In the genomic region with DNA sequence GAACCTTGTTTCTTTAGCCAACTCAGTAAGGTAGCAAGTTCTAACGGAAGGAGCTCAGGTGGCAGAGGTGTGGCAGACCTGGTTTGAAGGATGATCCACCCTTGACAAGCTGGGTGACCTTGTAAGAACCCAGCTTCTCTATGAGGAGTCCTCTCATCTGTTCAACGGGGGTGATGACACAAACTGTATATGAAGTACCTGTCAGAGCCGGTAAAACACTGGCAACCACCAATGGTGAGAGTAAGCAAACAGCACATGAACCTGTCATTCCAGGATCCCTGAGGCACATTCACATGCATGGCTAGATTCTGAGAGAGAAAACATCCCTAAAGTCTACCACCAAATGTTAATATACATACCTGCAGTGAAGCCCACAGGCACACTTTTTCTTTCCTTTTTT, we compare ENCODE assay signal across 12 cellular contexts. TPM values are rescaled to one million over a fixed set of nuclear protein-coding genes. Genes with fewer than 3 reads are reported as not detected.
DNase-seq lines count a peak whose midpoint lies in the region; ATAC-seq, FAIRE-seq and TF ChIP-seq lines count a peak whose summit lies in the region.
"Had no signal": no experiment of that assay in that cellular context is flagged by ENCODE, and none has a peak within 500 bp of the region (broad histone marks: within the 10 kb centered on the region; RNA-seq: fewer than 3 reads in every experiment).

No MANE protein-coding gene starts in this region.

- H3K9ac ChIP-seq in BLaER1 treated with 17β-estradiol and CSF1 and Interleukin-3, amounts not matched to agents 10 nM and 100 nM = peak overlapping the region in 5 of 11 experiments; percentile 16 to 91 (median 37); a peak in 3 of 22 replicates
- H3K9ac ChIP-seq in kidney (ENCODE audit: low read length in 2 of 2) = no peak overlapping the region
- H3K9ac ChIP-seq in mesenchymal stem cell (ENCODE audit: low read length) = no peak overlapping the region

- no peak overlapping the region for H3K27ac Mint-ChIP-seq in activated T-helper 2 cell treated with anti-CD3 and anti-CD28 coated beads, Interferon-gamma antibody, Interleukin-2, Interleukin-4, amounts not matched to agents 10 μg/mL and 5 μg/mL and 100 μg/mL, durations not matched to agents 14 hours and 24 hours and 36 hours

- no peak overlapping the region for H4K8ac ChIP-seq in mesenchymal stem cell (ENCODE audit: low read length)

- peak overlapping the region; percentile 86 to 99 (median 97); a peak in 17 of 22 replicates for H3K4me2 ChIP-seq in BLaER1 treated with 17β-estradiol and CSF1 and Interleukin-3, amounts not matched to agents 10 nM and 100 nM
- H3K4me2 ChIP-seq in mesenchymal stem cell (ENCODE audit: low read length, poor library complexity, severe bottlenecking) = no peak overlapping the region

- H3K4me3 Mint-ChIP-seq in activated T-helper 2 cell treated with anti-CD3 and anti-CD28 coated beads, Interferon-gamma antibody, Interleukin-2, Interleukin-4, amounts not matched to agents 10 μg/mL and 5 μg/mL and 100 μg/mL, durations not matched to agents 14 hours and 24 hours and 36 hours (ENCODE audit: low read depth) = peak overlapping the region; percentile 67

- peaks cover 25 to 42% (median 28%) of the 10 kb centered on the region in 10 experiments for H3K4me1 ChIP-seq in BLaER1 treated with 17β-estradiol and CSF1 and Interleukin-3, amounts not matched to agents 10 nM and 100 nM
- no peaks in the 10 kb centered on the region for H3K4me1 ChIP-seq in HEK293 (ENCODE audit: control insufficient read depth, insufficient read depth, low read length)
- peaks cover 0 to 26% (median 4%) of the 10 kb centered on the region in 4 donors for H3K4me1 ChIP-seq in Peyer's patch
- peaks cover 3 to 11% of the 10 kb centered on the region in 2 donors for H3K4me1 ChIP-seq in kidney (ENCODE audit: control insufficient read depth in 1 of 2, insufficient read depth in 1 of 2, low read depth in 1 of 2, low read length in 2 of 2)
- peaks cover 9% of the 10 kb centered on the region for H3K4me1 ChIP-seq in mesenchymal stem cell (ENCODE audit: control insufficient read depth, insufficient read depth, low read depth, low read length)

- H3K27me3 ChIP-seq in BLaER1 treated with 17β-estradiol and CSF1 and Interleukin-3, amounts not matched to agents 10 nM and 100 nM = no peaks in the 10 kb centered on the region
- H3K27me3 ChIP-seq in Peyer's patch (no peaks in the 10 kb centered on the region), mesenchymal stem cell (ENCODE audit: control insufficient read depth in 1 of 2, insufficient read depth in 1 of 2, low read length in 2 of 2) (no peaks in the 10 kb centered on the region)

- POLR2A ChIA-PET in HEK293 (lab: Yijun Ruan, JAX) = no interaction called here

- H2BK120ac ChIP-seq in mesenchymal stem cell (ENCODE audit: low read depth, low read length) = no peak overlapping the region

- peaks cover 19% of the 10 kb centered on the region for H3K4me1 Mint-ChIP-seq in activated T-helper 2 cell treated with anti-CD3 and anti-CD28 coated beads, Interferon-gamma antibody, Interleukin-2, Interleukin-4, amounts not matched to agents 10 μg/mL and 5 μg/mL and 100 μg/mL, durations not matched to agents 14 hours and 24 hours and 36 hours (ENCODE audit: low read depth)

- no peak overlapping the region for H2BK15ac ChIP-seq in mesenchymal stem cell (ENCODE audit: low read depth, poor library complexity, severe bottlenecking)

- no peaks in the 10 kb centered on the region for H3K27me3 Mint-ChIP-seq in activated T-helper 2 cell treated with anti-CD3 and anti-CD28 coated beads, Interferon-gamma antibody, Interleukin-2, Interleukin-4, amounts not matched to agents 10 μg/mL and 5 μg/mL and 100 μg/mL, durations not matched to agents 14 hours and 24 hours and 36 hours (ENCODE audit: low read depth)

- H4K91ac ChIP-seq in mesenchymal stem cell (ENCODE audit: low read length) = no peak overlapping the region

- no peak for DNase-seq in activated T-helper 2 cell treated with anti-CD3 and anti-CD28 coated beads, Interferon-gamma antibody, Interleukin-2, Interleukin-4, amounts not matched to agents 10 μg/mL and 5 μg/mL and 100 μg/mL, durations not matched to agents 14 hours and 24 hours and 36 hours (ENCODE audit: low spot score)
- DNase-seq in lower leg skin (ENCODE audit: low spot score in 2 of 2) = peak; percentile 31 to 68
- no peak for DNase-seq in Peyer's patch
- DNase-seq in kidney = no peak
- DNase-seq in mesenchymal stem cell = no peak
- DNase-seq: activated gamma-delta T cell, Kasumi-1, NCI-H2171 had no signal

- 52 to 67% methylated on average over 3 of the region's 3 CpGs for WGBS in lower leg skin, 2 donors
- 95% methylated on average over 3 of the region's 3 CpGs for WGBS in mesenchymal stem cell

- ATAC-seq in GM18909 (IDR thresholded peaks at IDR 0.05; ENCODE audit: poor library complexity, unreplicated experiment) = no peak

- no peak overlapping the region for H2AFZ ChIP-seq in mesenchymal stem cell (ENCODE audit: low read depth, low read length)

- H3K14ac ChIP-seq in mesenchymal stem cell (ENCODE audit: low read length in 2 of 2) = no peak overlapping the region

- no peak overlapping the region for H3K27ac ChIP-seq in BLaER1 treated with 17β-estradiol and CSF1 and Interleukin-3, amounts not matched to agents 10 nM and 100 nM
- no peak overlapping the region for H3K27ac ChIP-seq in HEK293 (ENCODE audit: extremely low read depth, low read depth, low read length)
- H3K27ac ChIP-seq in Peyer's patch = no peak overlapping the region
- no peak overlapping the region for H3K27ac ChIP-seq in kidney (ENCODE audit: low read depth in 2 of 2, low read length in 2 of 2)
- no peak overlapping the region for H3K27ac ChIP-seq in mesenchymal stem cell (ENCODE audit: low read length, poor library complexity, severe bottlenecking)

- peaks cover 10 to 67% (median 42%) of the 10 kb centered on the region in 11 experiments; a peak in 19 of 22 replicates for H4K20me1 ChIP-seq in BLaER1 treated with 17β-estradiol and CSF1 and Interleukin-3, amounts not matched to agents 10 nM and 100 nM

- no peaks in the 10 kb centered on the region for H3K9me3 Mint-ChIP-seq in activated T-helper 2 cell treated with anti-CD3 and anti-CD28 coated beads, Interferon-gamma antibody, Interleukin-2, Interleukin-4, amounts not matched to agents 10 μg/mL and 5 μg/mL and 100 μg/mL, durations not matched to agents 14 hours and 24 hours and 36 hours

- H3K9me3 ChIP-seq in BLaER1 treated with 17β-estradiol and CSF1 and Interleukin-3, amounts not matched to agents 10 nM and 100 nM (replicated peaks in 1 of 11) = peaks cover 11 to 33% (median 27%) of the 10 kb centered on the region in 11 experiments
- H3K9me3 ChIP-seq in HEK293 (ENCODE audit: control insufficient read depth, insufficient read depth, low read depth, low read length) (no peaks in the 10 kb centered on the region), Peyer's patch (no peaks in the 10 kb centered on the region), kidney (ENCODE audit: control insufficient read depth in 1 of 2, low read length in 2 of 2) (no peaks in the 10 kb centered on the region), mesenchymal stem cell (ENCODE audit: control insufficient read depth, low read length) (no peaks in the 10 kb centered on the region)

- TF ChIP-seq CTCF in HEK293 (tag by site-specific recombination; IDR thresholded peaks at IDR 0.05) = no peak
- no peak for TF ChIP-seq CTCF in lower leg skin (IDR thresholded peaks at IDR 0.05)
- TF ChIP-seq CTCF in Peyer's patch (IDR thresholded peaks at IDR 0.05) = no peak
- TF ChIP-seq CTCF in kidney (IDR thresholded peaks at IDR 0.05; ENCODE audit: borderline replicate concordance, extremely low read depth, insufficient read depth) = no peak

- TF ChIP-seq POLR2A in lower leg skin (IDR thresholded peaks at IDR 0.05) (no peak), Peyer's patch (IDR thresholded peaks at IDR 0.05) (no peak)

- no peak overlapping the region for H2AK5ac ChIP-seq in mesenchymal stem cell (ENCODE audit: low read length, severe bottlenecking)

- peaks cover 0 to 33% (median 24%) of the 10 kb centered on the region in 11 experiments; a peak in 18 of 22 replicates for H3K36me3 ChIP-seq in BLaER1 treated with 17β-estradiol and CSF1 and Interleukin-3, amounts not matched to agents 10 nM and 100 nM
- H3K36me3 ChIP-seq in HEK293 (ENCODE audit: control insufficient read depth in 2 of 2, insufficient read depth in 1 of 2, low read length in 2 of 2) (no peaks in the 10 kb centered on the region; a peak in 1 of 3 replicates), Peyer's patch (no peaks in the 10 kb centered on the region), kidney (ENCODE audit: control insufficient read depth in 1 of 2, insufficient read depth in 2 of 2, low read length in 2 of 2) (no peaks in the 10 kb centered on the region), mesenchymal stem cell (ENCODE audit: control insufficient read depth in 1 of 2, insufficient read depth in 2 of 2, low read depth in 1 of 2, low read length in 2 of 2) (peaks cover 2 to 4% of the 10 kb centered on the region in 2 experiments)

- H3K4ac ChIP-seq in mesenchymal stem cell (ENCODE audit: low read depth in 1 of 2, low read length in 2 of 2) = no peak overlapping the region

- intact Hi-C loops in activated T-helper 2 cell treated with anti-CD3 and anti-CD28 coated beads, Interferon-gamma antibody, Interleukin-2, Interleukin-4, amounts not matched to agents 10 μg/mL and 5 μg/mL and 100 μg/mL, durations not matched to agents 14 hours and 24 hours and 36 hours (cut with micrococcal nuclease) = no loop called here
- intact Hi-C loops in lower leg skin (cut with DNase I; ENCODE audit: low total_unique reads) (no loop called here), kidney (cut with DNase I) (no loop called here)

- H3K23ac ChIP-seq in mesenchymal stem cell (ENCODE audit: low read length in 2 of 2) = no peak overlapping the region

- H3K18ac ChIP-seq in mesenchymal stem cell (ENCODE audit: low read depth in 1 of 2, low read length in 2 of 2) = no peak overlapping the region

- no peak overlapping the region for H2BK5ac ChIP-seq in mesenchymal stem cell (ENCODE audit: low read depth, low read length, poor library complexity, severe bottlenecking)

- CTCF ChIA-PET in HEK293 (lab: Yijun Ruan, JAX) = interaction anchor here (0.8 kb wide), 1 partner anchor 52 kb away, joined by 4 read pairs; no protein-coding TSS in a partner anchor

- peaks cover 21% of the 10 kb centered on the region for H3K36me3 Mint-ChIP-seq in activated T-helper 2 cell treated with anti-CD3 and anti-CD28 coated beads, Interferon-gamma antibody, Interleukin-2, Interleukin-4, amounts not matched to agents 10 μg/mL and 5 μg/mL and 100 μg/mL, durations not matched to agents 14 hours and 24 hours and 36 hours (ENCODE audit: low read depth)

- H3K79me1 ChIP-seq in mesenchymal stem cell (replicated peaks; ENCODE audit: low read length, poor library complexity, severe bottlenecking) = peaks cover 16% of the 10 kb centered on the region

- no peak overlapping the region; a peak in 2 of 20 replicates for H3K4me3 ChIP-seq in BLaER1 treated with 17β-estradiol and CSF1 and Interleukin-3, amounts not matched to agents 10 nM and 100 nM
- H3K4me3 ChIP-seq in HEK293 (ENCODE audit: low read depth, low read length) = no peak overlapping the region
- no peak overlapping the region for H3K4me3 ChIP-seq in lower leg skin (ENCODE audit: low read depth, poor library complexity, severe bottlenecking)
- no peak overlapping the region for H3K4me3 ChIP-seq in Peyer's patch
- peak overlapping the region in 1 of 2 donors; percentile 37 for H3K4me3 ChIP-seq in kidney (ENCODE audit: low read length in 2 of 2)
- no peak overlapping the region for H3K4me3 ChIP-seq in mesenchymal stem cell (ENCODE audit: insufficient read depth in 1 of 2, low read depth in 1 of 2, low read length in 2 of 2)
- H3K4me3 ChIP-seq: HAP-1 had no signal

- no peak for FAIRE-seq in kidney (lab: Jason Lieb, UNC)

- no peak overlapping the region for H2BK12ac ChIP-seq in mesenchymal stem cell (ENCODE audit: low read length in 2 of 2)

RNA-seq across cellular contexts. Expression of a gene that starts 2.4 kb away (rescaled TPM):
- total RNA-seq in activated T-helper 2 cell treated with anti-CD3 and anti-CD28 coated beads, Interferon-gamma antibody, Interleukin-2, Interleukin-4, amounts not matched to agents 10 μg/mL and 5 μg/mL and 100 μg/mL, durations not matched to agents 14 hours and 24 hours and 36 hours = 79.6 and 83.9 TPM in 2 replicates
- total RNA-seq in lower leg skin (100 to 1,000 TPM; 100 to 188 (median 123) TPM), Peyer's patch (100 to 1,000 TPM; 111 to 257 (median 207) TPM), kidney (85.1 TPM)
- 47.3 TPM for polyA plus RNA-seq in kidney (ENCODE audit: insufficient read depth, low read depth, low replicate concordance)
- polyA plus RNA-seq in mesenchymal stem cell (2013, experiment 1 of 2) = 37.9 TPM
- polyA plus RNA-seq in mesenchymal stem cell (2013, experiment 2 of 2) = 37.2 TPM

RNA-seq across cellular contexts. Expression of a gene that starts 40.1 kb away (rescaled TPM):
- 44.0 and 46.8 TPM in 2 replicates for total RNA-seq in activated T-helper 2 cell treated with anti-CD3 and anti-CD28 coated beads, Interferon-gamma antibody, Interleukin-2, Interleukin-4, amounts not matched to agents 10 μg/mL and 5 μg/mL and 100 μg/mL, durations not matched to agents 14 hours and 24 hours and 36 hours
- total RNA-seq in lower leg skin (10 to 100 TPM; 17.8 to 24.0 (median 19.4) TPM), Peyer's patch (10 to 100 TPM in 2 of 4 donors, 1 to 10 TPM in 2; 8.3 to 25.9 (median 13.4) TPM), kidney (28.6 TPM)
- 46.1 TPM for polyA plus RNA-seq in kidney (ENCODE audit: insufficient read depth, low read depth, low replicate concordance)
- 17.9 TPM for polyA plus RNA-seq in mesenchymal stem cell (2013, experiment 1 of 2)
- 19.1 TPM for polyA plus RNA-seq in mesenchymal stem cell (2013, experiment 2 of 2)

Comparison
In these comparisons a context has a peak if more than half of its experiments do, and no peak if none do; other contexts are left out.
1. DNase-seq: peak in lower leg skin (2 of 2); none in activated T-helper 2 cell treated with anti-CD3 and anti-CD28 coated beads, Interferon-gamma antibody, Interleukin-2, Interleukin-4, amounts not matched to agents 10 μg/mL and 5 μg/mL and 100 μg/mL, durations not matched to agents 14 hours and 24 hours and 36 hours (single experiment), Peyer's patch (0 of 3), kidney (single experiment) and mesenchymal stem cell (single experiment).